11 cellular contexts compared by ENCODE assay signal in the genomic region with DNA sequence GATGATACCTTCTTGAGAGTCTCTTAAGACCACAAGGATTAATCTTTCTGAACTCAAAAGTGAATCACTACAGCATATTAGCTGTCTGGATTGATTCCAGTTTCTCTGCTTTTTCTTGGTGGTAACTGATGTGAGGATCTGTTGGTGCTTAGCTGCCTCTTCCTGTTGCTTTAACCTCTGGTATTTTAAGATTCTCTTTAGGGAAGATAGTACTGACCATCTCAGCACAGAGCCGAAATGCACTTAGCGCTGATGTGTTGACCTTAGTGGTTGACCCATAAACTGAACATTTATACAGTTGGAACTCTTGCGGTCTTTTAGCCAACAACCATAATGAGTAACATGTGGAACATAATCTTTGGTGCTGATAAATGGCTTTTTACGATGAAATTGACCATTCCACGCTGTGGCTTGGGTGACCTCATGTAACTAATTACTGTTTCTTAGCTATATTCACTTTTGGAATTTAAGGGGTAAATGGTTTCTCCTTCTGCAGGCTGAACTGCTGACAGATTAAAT. TPM values are rescaled to one million over a fixed set of nuclear protein-coding genes. Genes with fewer than 3 reads are reported as not detected.
DNase-seq lines count a peak whose midpoint lies in the region; FAIRE-seq and TF ChIP-seq lines count a peak whose summit lies in the region.
"Had no signal": no experiment of that assay in that cellular context is flagged by ENCODE, and none has a peak within 500 bp of the region (broad histone marks: within the 10 kb centered on the region; RNA-seq: fewer than 3 reads in every experiment).

No MANE protein-coding gene starts in this region.

- CTCF ChIA-PET in PC-9 (lab: Charles Lee): no interaction called here

- intact Hi-C loops in PC-9 (cut with micrococcal nuclease; ENCODE audit: unreplicated experiment) (no loop called here), kidney (cut with DNase I) (no loop called here)

- POLR2A ChIA-PET in PC-9 (lab: Charles Lee; ENCODE audit: unreplicated experiment): no interaction called here

- DNase-seq in EL (peak; percentile 98), PC-9 (no peak), epithelial cell of prostate (ENCODE audit: low read depth, low spot score) (no peak), osteoblast (ENCODE audit: insufficient read length, low spot score, missing footprints) (peak; percentile 96), amygdala (lab: John Stamatoyannopoulos, UW) (no peak), kidney (no peak), activated gamma-delta T cell treated with Interleukin-2 at 50 U/mL for 16 hours (no peak)
- DNase-seq in stimulated activated CD4-positive, alpha-beta T cell treated with anti-CD3 and anti-CD28 coated beads, Interleukin-4, amount 100 ng/mL, for 24 hours: no peak
- DNase-seq: activated CD8-positive, alpha-beta memory T cell treated with anti-CD3 and anti-CD28 coated beads, Interleukin-2, amount 10 ng/mL, durations not matched to agents 7 days and 5 days; NCI-H2029 had no signal

- H3K27me3 ChIP-seq in PC-9 (ENCODE audit: insufficient read depth, low read depth): no peaks in the 10 kb centered on the region
- peaks cover 15% of the 10 kb centered on the region for H3K27me3 ChIP-seq in osteoblast (ENCODE audit: insufficient read depth, low read length)

- peak overlapping the region in 1 of 2 donors; percentile 2 for H3K9ac ChIP-seq in kidney (ENCODE audit: low read length in 2 of 2)

- H3K79me2 ChIP-seq in PC-9 (ENCODE audit: low read depth) (peaks cover 84% of the 10 kb centered on the region), osteoblast (ENCODE audit: insufficient read depth, low read length) (peaks cover 57% of the 10 kb centered on the region)

- H4K20me1 ChIP-seq in PC-9 (ENCODE audit: insufficient read depth): peaks cover 24% of the 10 kb centered on the region
- H4K20me1 ChIP-seq in osteoblast (ENCODE audit: insufficient read depth, low read length): peaks cover 83% of the 10 kb centered on the region

- FAIRE-seq in kidney (lab: Jason Lieb, UNC): no peak
- FAIRE-seq: H1 had no signal

- H3K4me1 ChIP-seq in PC-9 (replicated peaks; ENCODE audit: insufficient read depth) (no peaks in the 10 kb centered on the region), osteoblast (ENCODE audit: insufficient read depth, low read length) (peaks cover 29% of the 10 kb centered on the region), kidney (ENCODE audit: control insufficient read depth in 1 of 2, insufficient read depth in 1 of 2, low read depth in 1 of 2, low read length in 2 of 2) (peaks cover 13 to 20% of the 10 kb centered on the region in 2 donors)

- H3K4me2 ChIP-seq in PC-9 (no peak overlapping the region), osteoblast (ENCODE audit: insufficient read depth, low read length) (peak overlapping the region; percentile 59)

- peaks cover 13% of the 10 kb centered on the region; the same call in 1 of the 2 replicates for H3F3A ChIP-seq in PC-9 (ENCODE audit: insufficient read depth, low read depth)

- BruUV-seq in PC-9 (replicated peaks; lab: Mats Ljungman, UMichigan): no TSS peak

- H2AFZ ChIP-seq in PC-9: no peak overlapping the region
- no peak overlapping the region for H2AFZ ChIP-seq in osteoblast (ENCODE audit: low read length)

- H3K36me3 ChIP-seq in PC-9 (ENCODE audit: low read depth) (peaks cover 8% of the 10 kb centered on the region; the same call in 1 of the 2 replicates), osteoblast (ENCODE audit: insufficient read depth, low read length) (no peaks in the 10 kb centered on the region), kidney (ENCODE audit: control insufficient read depth in 1 of 2, insufficient read depth in 2 of 2, low read length in 2 of 2) (no peaks in the 10 kb centered on the region)

- no peak overlapping the region for H3K4me3 ChIP-seq in PC-9
- no peak overlapping the region for H3K4me3 ChIP-seq in osteoblast (ENCODE audit: insufficient read depth, low read length)
- no peak overlapping the region for H3K4me3 ChIP-seq in kidney (ENCODE audit: low read length in 2 of 2)

- TF ChIP-seq CTCF in PC-9 (conservative IDR thresholded peaks at IDR 0.05) (no peak), osteoblast (IDR thresholded peaks at IDR 0.05; ENCODE audit: extremely low read depth, low read depth, low read length) (no peak), kidney (IDR thresholded peaks at IDR 0.05; ENCODE audit: borderline replicate concordance, extremely low read depth, insufficient read depth) (no peak)

- H3K9me3 ChIP-seq in PC-9 (ENCODE audit: insufficient read depth, low read depth): no peaks in the 10 kb centered on the region
- no peaks in the 10 kb centered on the region for H3K9me3 ChIP-seq in osteoblast (ENCODE audit: low read depth, low read length)
- no peaks in the 10 kb centered on the region for H3K9me3 ChIP-seq in kidney (ENCODE audit: control insufficient read depth in 1 of 2, low read length in 2 of 2)

- H3K27ac ChIP-seq in PC-9: peak overlapping the region; percentile 38; the same call in 1 of the 2 replicates
- peak overlapping the region; percentile 44 for H3K27ac ChIP-seq in epithelial cell of prostate
- no peak overlapping the region for H3K27ac ChIP-seq in osteoblast (ENCODE audit: low read depth, low read length)
- H3K27ac ChIP-seq in kidney (ENCODE audit: low read depth in 2 of 2, low read length in 2 of 2): no peak overlapping the region

- H3K9me2 ChIP-seq in PC-9 (ENCODE audit: insufficient read depth): no peaks in the 10 kb centered on the region

RNA-seq across cellular contexts. Expression of a gene that starts 33.7 kb away (rescaled TPM):
- total RNA-seq in PC-9 (2021) (306 and 350 TPM in 2 replicates), osteoblast (326 and 331 TPM in 2 replicates), kidney (502 TPM)
- 338 TPM for polyA plus RNA-seq in kidney (ENCODE audit: insufficient read depth, low read depth, low replicate concordance)

RNA-seq across cellular contexts. Expression of a gene that starts 56.2 kb away (rescaled TPM):
- total RNA-seq in PC-9 (2021) (139 and 141 TPM in 2 replicates), osteoblast (under 0.01 TPM in 1 of 2 replicates, not detected in the other), kidney (139 TPM)
- 59.3 TPM for polyA plus RNA-seq in kidney (ENCODE audit: insufficient read depth, low read depth, low replicate concordance)
- total RNA-seq: activated CD8-positive, alpha-beta memory T cell treated with anti-CD3 and anti-CD28 coated beads, Interleukin-2, amount 10 ng/mL, durations not matched to agents 7 days and 5 days had no signal

Comparison
In these comparisons a context has a peak if more than half of its experiments do, and no peak if none do; other contexts are left out.
1. DNase-seq: peak in EL (single experiment) and osteoblast (single experiment); none in PC-9 (0 of 2), epithelial cell of prostate (single experiment), amygdala (0 of 56), stimulated activated CD4-positive, alpha-beta T cell treated with anti-CD3 and anti-CD28 coated beads, Interleukin-4, amount 100 ng/mL, for 24 hours (single experiment), kidney (single experiment) and activated gamma-delta T cell treated with Interleukin-2 at 50 U/mL for 16 hours (single experiment).
2. H3K27ac ChIP-seq: peak in PC-9 (single experiment) and epithelial cell of prostate (single experiment); none in osteoblast (single experiment) and kidney (0 of 2).
3. RNA of a gene that starts 56.2 kb away (total RNA-seq): 139 to 141 TPM in PC-9 and 139 TPM in kidney (single experiment); under 0.01 TPM in osteoblast; every median in the first group is over 100 times any median in the second.